ENCODE assay signal across 1 cellular context in the genomic region with DNA sequence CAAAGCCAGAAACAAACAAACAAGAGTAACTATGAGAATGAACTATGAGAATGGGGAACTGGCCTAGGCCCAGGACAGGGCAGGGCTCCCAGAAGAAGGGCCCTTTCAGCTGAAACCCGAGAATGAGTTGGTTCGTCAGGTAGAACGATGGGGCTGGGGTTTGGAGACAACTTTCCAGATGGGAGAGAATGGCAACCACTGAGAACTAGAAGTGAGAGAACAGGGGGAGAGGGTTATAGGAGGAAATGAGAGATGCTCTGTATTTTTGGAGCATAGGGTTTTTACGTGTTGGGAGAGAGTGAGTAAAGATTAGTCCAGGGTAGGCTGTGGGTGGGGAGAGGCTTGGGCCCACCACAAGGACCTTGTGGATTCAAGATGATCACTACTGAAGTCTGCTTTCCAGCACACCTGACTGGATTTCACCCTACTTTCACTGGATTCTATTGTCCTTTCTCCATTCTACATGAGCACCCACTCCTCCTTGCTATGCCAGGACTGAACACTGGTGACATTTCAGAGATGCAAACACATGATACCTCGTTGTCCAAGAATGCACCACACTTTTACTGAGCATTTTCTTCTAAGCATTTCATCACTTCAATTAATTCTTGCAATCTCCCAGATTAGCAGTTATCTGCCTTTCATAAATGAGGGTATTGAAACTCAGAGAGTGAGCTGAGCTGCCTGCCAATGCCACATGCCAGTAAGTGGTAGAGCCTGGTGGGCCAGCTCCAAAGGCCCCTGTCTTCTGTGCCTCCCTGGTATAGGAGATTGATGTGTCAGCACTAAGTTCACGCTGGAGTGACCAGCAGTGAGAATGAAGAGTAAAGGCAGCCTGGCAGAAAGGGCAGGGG.
TF ChIP-seq lines count a peak whose summit lies in the region.

No MANE protein-coding gene starts in this region.

TF ChIP-seq in K562, 482 proteins besides CTCF, POLR2A, EP300 and RAD21 (continued from another document):
- TF ChIP-seq, protein P1, sequence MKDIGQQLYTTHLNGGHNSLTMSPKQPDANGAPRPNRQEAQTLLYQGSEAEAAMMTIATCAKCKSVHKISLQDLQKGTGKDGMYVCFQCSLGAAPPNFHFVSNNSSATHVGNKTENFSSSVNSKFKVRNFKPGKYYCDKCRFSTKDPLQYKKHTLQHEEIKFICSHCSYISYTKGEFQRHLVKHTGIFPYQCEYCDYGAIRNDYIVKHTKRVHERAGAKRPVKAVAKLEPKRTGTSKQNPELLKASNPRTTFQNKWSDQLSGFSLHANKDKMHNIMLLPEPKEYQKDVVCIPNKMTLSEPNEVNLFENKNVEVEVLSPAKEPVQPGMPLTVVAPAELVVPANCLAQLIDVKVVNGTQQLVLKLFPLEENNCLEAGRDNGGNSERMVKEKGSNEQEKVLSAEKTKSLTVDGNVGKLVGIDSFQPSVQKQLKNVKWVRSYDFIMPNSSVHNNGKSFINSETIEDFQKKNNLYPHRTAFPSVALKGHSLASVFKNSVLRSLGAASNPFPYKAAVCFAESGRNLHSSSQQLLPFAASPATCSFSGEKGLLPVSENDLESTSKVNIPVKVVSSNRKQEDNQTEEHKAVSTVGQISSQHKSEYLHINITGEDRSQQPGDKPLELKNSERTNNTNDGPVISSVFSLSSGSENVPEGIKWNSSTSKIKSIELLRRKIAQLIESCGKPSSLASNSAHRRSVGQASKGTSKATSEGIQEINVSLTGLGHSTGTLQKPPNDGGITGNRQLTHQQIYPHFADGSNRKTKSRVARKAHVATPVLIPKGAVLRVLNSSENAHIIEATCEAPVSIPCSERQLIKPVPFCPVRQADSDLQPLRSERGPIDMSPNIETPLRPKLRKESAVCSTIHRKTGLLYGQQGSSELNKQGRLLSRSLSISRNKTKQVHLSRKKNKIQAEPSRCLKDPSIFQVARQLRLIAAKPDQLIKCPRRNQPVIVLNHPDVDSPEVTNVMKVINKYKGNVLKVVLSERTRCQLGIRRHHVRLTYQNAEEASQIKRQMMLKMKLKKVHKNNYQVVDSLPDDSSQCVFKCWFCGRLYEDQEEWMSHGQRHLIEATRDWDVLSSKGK (CRISPR knock-in tag; IDR thresholded peaks at IDR 0.05) = no peak
- TF ChIP-seq ZNF316 (IDR thresholded peaks at IDR 0.05) (peak; percentile 62; the same call in 1 of the 2 replicates), NFIX (CRISPR knock-in tag; IDR thresholded peaks at IDR 0.05; ENCODE audit: low read depth) (no peak), C11orf30 (IDR thresholded peaks at IDR 0.05; ENCODE audit: low read depth) (peak; percentile 41; the same call in 1 of the 2 replicates), HMGN3 (IDR thresholded peaks at IDR 0.05; ENCODE audit: borderline replicate concordance, extremely low read depth, insufficient read length, low read depth, low read length) (no peak)
